ENCODE assay signal across 9 cellular contexts in the genomic region with DNA sequence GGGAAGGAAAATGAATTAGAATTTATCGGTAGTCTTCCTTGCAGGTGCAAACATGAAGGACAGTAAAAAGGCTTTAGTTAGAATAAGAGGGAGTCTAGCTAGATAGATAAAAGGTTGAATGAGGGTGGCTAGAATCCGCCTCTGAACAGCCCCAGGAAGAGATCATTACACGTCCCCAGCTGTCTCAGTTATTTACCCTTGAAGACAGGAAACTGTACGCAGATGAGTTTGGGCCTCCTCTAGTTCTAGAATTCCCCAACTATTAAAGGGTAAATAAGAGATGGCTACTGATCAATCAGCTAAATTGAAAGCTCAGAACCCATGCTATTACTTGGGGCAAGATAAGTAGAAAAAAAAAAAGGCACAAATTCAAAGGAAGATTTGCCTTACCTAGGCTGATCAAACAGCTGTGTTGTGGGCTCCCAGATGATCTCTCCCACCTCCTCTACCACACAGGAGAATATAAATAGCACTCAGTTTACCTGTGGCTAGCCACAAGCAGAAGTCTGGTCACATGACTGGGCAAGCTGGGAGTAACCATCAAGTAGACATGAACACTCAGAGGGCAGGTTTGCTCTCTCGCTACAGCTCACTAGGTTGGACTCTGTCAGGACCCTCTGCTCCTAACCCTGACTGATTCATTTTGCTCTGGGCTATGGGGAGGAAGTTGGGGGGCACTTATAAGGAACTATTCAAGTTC. TPM values are rescaled to one million over a fixed set of nuclear protein-coding genes. Genes with fewer than 3 reads are reported as not detected.
DNase-seq lines count a peak whose midpoint lies in the region; ATAC-seq and TF ChIP-seq lines count a peak whose summit lies in the region.
"Had no signal": no experiment of that assay in that cellular context is flagged by ENCODE, and none has a peak within 500 bp of the region (broad histone marks: within the 10 kb centered on the region; RNA-seq: fewer than 3 reads in every experiment).

No MANE protein-coding gene starts in this region.

- no peak for TF ChIP-seq CTCF in WERI-Rb-1 (IDR thresholded peaks at IDR 0.05; ENCODE audit: low read depth, low read length)
- TF ChIP-seq CTCF in foreskin fibroblast (IDR thresholded peaks at IDR 0.05; ENCODE audit: low read depth, low read length), result no peak
- no peak for TF ChIP-seq CTCF in gastrocnemius medialis (IDR thresholded peaks at IDR 0.05 in 4 of 5, conservative IDR thresholded peaks at IDR 0.05 in 1 of 5)
- no peak for TF ChIP-seq CTCF in gastroesophageal sphincter (IDR thresholded peaks at IDR 0.05)

- TF ChIP-seq POLR2A in gastrocnemius medialis (IDR thresholded peaks at IDR 0.05) (no peak), gastroesophageal sphincter (IDR thresholded peaks at IDR 0.05) (no peak)

- H3K4me3 ChIP-seq in WERI-Rb-1 (ENCODE audit: low read depth, low read length) (no peak overlapping the region), thymus (ENCODE audit: low read length) (peak overlapping the region; percentile 37), foreskin fibroblast (ENCODE audit: low read depth in 1 of 2, low read length in 2 of 2) (no peak overlapping the region), gastrocnemius medialis (no peak overlapping the region), gastroesophageal sphincter (no peak overlapping the region)

- WGBS in thymus, result 9% methylated on average over 5 of the region's 5 CpGs
- WGBS in gastroesophageal sphincter (ENCODE audit: low coverage in 1 of 2), 2 donors, result 64 to 75% methylated on average over 4 of the region's 5 CpGs

- H3K27ac ChIP-seq in WERI-Rb-1, result peak overlapping the region; percentile 20; the same call in 1 of the 2 replicates
- peak overlapping the region; percentile 89 for H3K27ac ChIP-seq in thymus (ENCODE audit: low read depth)
- H3K27ac ChIP-seq in gastrocnemius medialis, result no peak overlapping the region
- H3K27ac ChIP-seq in gastroesophageal sphincter, result peak overlapping the region in 2 of 4 donors; percentile 8 to 26

- DNase-seq in activated effector memory CD4-positive, alpha-beta T cell treated with anti-CD3 and anti-CD28 coated beads, Interleukin-2, amount 50 U/mL, for 16 hours, result peak; percentile 63
- no peak for DNase-seq in activated effector memory CD4-positive, alpha-beta T cell treated with Interleukin-2 at 50 U/mL for 16 hours
- DNase-seq in WERI-Rb-1, result no peak
- no peak for DNase-seq in foreskin fibroblast
- no peak for DNase-seq in gastrocnemius medialis
- DNase-seq: Caco-2 had no signal

- ATAC-seq in HG02973 (IDR thresholded peaks at IDR 0.05; ENCODE audit: unreplicated experiment), result peak; percentile 30
- ATAC-seq in gastrocnemius medialis, result no peak
- no peak for ATAC-seq in gastroesophageal sphincter

- peaks cover 14% of the 10 kb centered on the region for H3K36me3 ChIP-seq in WERI-Rb-1
- no peaks in the 10 kb centered on the region for H3K36me3 ChIP-seq in thymus (ENCODE audit: control insufficient read depth, insufficient read depth)
- no peaks in the 10 kb centered on the region for H3K36me3 ChIP-seq in gastrocnemius medialis
- H3K36me3 ChIP-seq in gastroesophageal sphincter, result no peaks in the 10 kb centered on the region

- no peak for TF ChIP-seq EP300 in gastroesophageal sphincter (IDR thresholded peaks at IDR 0.05)

- no peaks in the 10 kb centered on the region for H3K27me3 ChIP-seq in WERI-Rb-1 (ENCODE audit: insufficient read depth, low read depth, severe bottlenecking)
- H3K27me3 ChIP-seq in thymus (ENCODE audit: control insufficient read depth, insufficient read depth), result no peaks in the 10 kb centered on the region
- no peaks in the 10 kb centered on the region for H3K27me3 ChIP-seq in gastrocnemius medialis
- no peaks in the 10 kb centered on the region for H3K27me3 ChIP-seq in gastroesophageal sphincter

- intact Hi-C loops in gastrocnemius medialis (cut with DNase I; ENCODE audit: low total_unique reads), result no loop called here

- H3K4me1 ChIP-seq in thymus (ENCODE audit: control insufficient read depth, insufficient read depth, low read length) (peaks cover 67% of the 10 kb centered on the region), gastrocnemius medialis (peaks cover 3 to 23% of the 10 kb centered on the region in 2 donors), gastroesophageal sphincter (peaks cover 6 to 50% (median 12%) of the 10 kb centered on the region in 3 donors)

- in situ Hi-C loops in gastrocnemius medialis (cut with MboI; ENCODE audit: low sequenced_read_pairs in 4 of 4), result no loop called here

- H3K9me3 ChIP-seq in WERI-Rb-1 (ENCODE audit: severe bottlenecking) (no peaks in the 10 kb centered on the region), thymus (ENCODE audit: control insufficient read depth) (no peaks in the 10 kb centered on the region), gastrocnemius medialis (no peaks in the 10 kb centered on the region), gastroesophageal sphincter (no peaks in the 10 kb centered on the region)
- H3K9me3 ChIP-seq: Caco-2 had no signal

RNA-seq across cellular contexts. Expression of a gene that starts 17.0 kb away (rescaled TPM):
- 13.6 TPM for polyA plus RNA-seq in thymus
- total RNA-seq in gastrocnemius medialis, result 1 to 10 TPM; 2.6 to 4.9 (median 3.3) TPM
- total RNA-seq in gastroesophageal sphincter, result 10 to 100 TPM; 12.4 to 39.5 (median 19.8) TPM

RNA-seq across cellular contexts. Expression of a gene that starts 39.2 kb away (rescaled TPM):
- polyA plus RNA-seq in thymus, result 50.0 TPM
- 10 to 100 TPM; 62.7 to 99.0 (median 84.5) TPM for total RNA-seq in gastrocnemius medialis
- 10 to 100 TPM; 17.9 to 35.6 (median 19.5) TPM for total RNA-seq in gastroesophageal sphincter

RNA-seq across cellular contexts. Expression of a gene that starts 41.5 kb away (rescaled TPM):
- 14.2 TPM for polyA plus RNA-seq in thymus
- total RNA-seq in gastrocnemius medialis (10 to 100 TPM; 32.6 to 49.8 (median 45.2) TPM), gastroesophageal sphincter (10 to 100 TPM; 37.7 to 54.1 (median 46.1) TPM)

Comparison
In these comparisons a context has a peak if more than half of its experiments do, and no peak if none do; other contexts are left out.
1. H3K27ac ChIP-seq: peak in WERI-Rb-1 (single experiment) and thymus (single experiment); none in gastrocnemius medialis (0 of 4).